Comparison of ENCODE assay signal across 12 cellular contexts in the genomic region with DNA sequence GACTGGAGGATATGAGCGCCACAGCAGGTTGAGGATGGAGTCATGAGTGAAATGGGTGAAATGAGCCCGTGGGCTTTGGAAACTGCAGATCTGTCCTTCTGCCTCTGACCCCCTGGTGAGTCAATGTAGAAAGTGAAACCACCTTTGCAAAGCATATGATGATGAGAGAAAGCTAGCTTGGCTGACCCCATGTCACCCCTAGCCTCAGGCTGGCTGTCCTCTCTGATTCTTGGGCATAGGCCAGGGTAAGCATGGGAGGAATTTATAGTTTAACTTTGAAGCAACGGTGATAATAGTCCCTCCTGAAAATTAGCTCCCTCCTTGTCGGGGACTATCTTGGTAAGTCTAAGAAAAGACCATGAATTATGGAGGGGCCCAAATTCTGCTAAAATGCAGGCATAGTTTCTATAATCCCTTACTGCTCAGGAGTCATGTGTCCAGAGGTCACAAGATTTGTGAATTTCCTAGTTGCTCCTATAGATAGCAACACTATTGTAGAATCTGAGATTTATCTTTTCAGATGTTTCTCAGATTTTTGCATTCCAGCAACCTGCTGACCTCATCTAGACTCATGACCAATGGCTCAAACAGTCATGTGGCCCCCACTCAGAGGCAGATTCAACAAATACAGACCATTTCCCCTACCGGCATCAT. TPM values are rescaled to one million over a fixed set of nuclear protein-coding genes. Genes with fewer than 3 reads are reported as not detected.
"Had no signal": no experiment of that assay in that cellular context is flagged by ENCODE, and none has a peak within 500 bp of the region (broad histone marks: within the 10 kb centered on the region; RNA-seq: fewer than 3 reads in every experiment).

No MANE protein-coding gene starts in this region.

RNA-seq across cellular contexts. Expression of a gene that starts 18.9 kb away (rescaled TPM):
- total RNA-seq: activated naive CD4-positive, alpha-beta T cell treated with anti-CD3 and anti-CD28 coated beads for 36 hours; activated T-cell treated with anti-CD3 and anti-CD28 coated beads, Interleukin-2, amount 50 U/mL, for 4 hours; aorta; left lobe of liver; lung; mesothelial cell of epicardium; natural killer cell treated with Interleukin-12 subunit alpha and Interleukin-12 subunit beta and Interleukin-15 and Interleukin-18, amount 100 ng/mL, for 72 hours; sigmoid colon; spleen had no signal
- polyA plus RNA-seq: aorta, lung, sigmoid colon, spleen had no signal

RNA-seq across cellular contexts. Expression of a gene that starts 38.0 kb away (rescaled TPM):
- total RNA-seq: activated naive CD4-positive, alpha-beta T cell treated with anti-CD3 and anti-CD28 coated beads for 36 hours; activated T-cell treated with anti-CD3 and anti-CD28 coated beads, Interleukin-2, amount 50 U/mL, for 4 hours; aorta; breast epithelium; esophagus mucosa; left lobe of liver; lung; mesothelial cell of epicardium; natural killer cell treated with Interleukin-12 subunit alpha and Interleukin-12 subunit beta and Interleukin-15 and Interleukin-18, amount 100 ng/mL, for 72 hours; sigmoid colon; spleen; testis had no signal
- polyA plus RNA-seq: aorta, lung, sigmoid colon, spleen had no signal

RNA-seq across cellular contexts. Expression of a gene that starts 45.0 kb away (rescaled TPM):
- total RNA-seq: activated naive CD4-positive, alpha-beta T cell treated with anti-CD3 and anti-CD28 coated beads for 36 hours; activated T-cell treated with anti-CD3 and anti-CD28 coated beads, Interleukin-2, amount 50 U/mL, for 4 hours; aorta; breast epithelium; esophagus mucosa; left lobe of liver; lung; mesothelial cell of epicardium; natural killer cell treated with Interleukin-12 subunit alpha and Interleukin-12 subunit beta and Interleukin-15 and Interleukin-18, amount 100 ng/mL, for 72 hours; sigmoid colon; spleen had no signal
- polyA plus RNA-seq: aorta, lung, sigmoid colon, spleen had no signal
